16 cellular contexts compared by ENCODE assay signal in genomic region chr7:112160771-112161150, GRCh38. TPM values are rescaled to one million over a fixed set of nuclear protein-coding genes. Genes with fewer than 3 reads are reported as not detected.
A peak's percentile ranks its signal among the peaks of the same experiment; 100 is the strongest.
DNase-seq lines count a peak whose midpoint lies in the region; ATAC-seq and TF ChIP-seq lines count a peak whose summit lies in the region.
"Had no signal": no experiment of that assay in that cellular context is flagged by ENCODE, and none has a peak within 500 bp of the region (broad histone marks: within the 10 kb centered on the region; RNA-seq: fewer than 3 reads in every experiment).

No MANE protein-coding gene starts in this region.

- H3K4me3 ChIP-seq in BE2C (ENCODE audit: low read depth, low read length) (peak overlapping the region; percentile 28; the same call in 1 of the 2 replicates), PC-3 (ENCODE audit: low read length) (no peak overlapping the region), neuronal stem cell (ENCODE audit: low read length in 2 of 2) (no peak overlapping the region)
- H3K4me3 ChIP-seq: K562, Peyer's patch, transverse colon had no signal

- no peak overlapping the region for H2BK120ac ChIP-seq in neuronal stem cell (ENCODE audit: low read depth, low read length)

- POLR2A ChIA-PET in PC-3 (lab: Charles Lee; ENCODE audit: unreplicated experiment), result no interaction called here
- POLR2A ChIA-PET in HEK293T (lab: Yijun Ruan, JAX), result no interaction called here

- BruUV-seq in PC-3 (replicated peaks; lab: Mats Ljungman, UMichigan), result no TSS peak

- H3F3A ChIP-seq in PC-3 (ENCODE audit: low read length, unreplicated experiment), result no peaks in the 10 kb centered on the region

- no peak overlapping the region for H4K91ac ChIP-seq in neuronal stem cell (ENCODE audit: low read depth, low read length, poor library complexity)

- H3K18ac ChIP-seq in neuronal stem cell (ENCODE audit: low read length), result no peak overlapping the region

- WGBS in neuronal stem cell (ENCODE audit: extremely low coverage in 2 of 2, insufficient read length in 2 of 2, insufficient replicate concordance in 1 of 2), 2 donors, result no CpG with 5 or more reads among the region's 7 CpGs

- ATAC-seq in PC-3, result peak; percentile 3; the same call in 1 of the 2 replicates
- ATAC-seq in GM21423 (IDR thresholded peaks at IDR 0.05; ENCODE audit: unreplicated experiment), result no peak
- no peak for ATAC-seq in GM18520 (IDR thresholded peaks at IDR 0.05; ENCODE audit: unreplicated experiment)
- ATAC-seq: activated CD4-positive, alpha-beta T cell treated with anti-CD3 and anti-CD28 coated beads for 36 hours had no signal

- no peak overlapping the region for H2AK5ac ChIP-seq in neuronal stem cell (ENCODE audit: low read depth, low read length)

- intact Hi-C loops in PC-3 (cut with micrococcal nuclease), result no loop called here

- TF ChIP-seq CTCF in BE2C (IDR thresholded peaks at IDR 0.05; ENCODE audit: low read depth, low read length), result no peak
- TF ChIP-seq CTCF in PC-3 (conservative IDR thresholded peaks at IDR 0.05; ENCODE audit: low read depth, low read length), result no peak

- DNase-seq in BE2C, result no peak
- DNase-seq in PC-3, result no peak
- no peak for DNase-seq in epithelial cell of prostate (ENCODE audit: low read depth, low spot score)
- no peak for DNase-seq in neuronal stem cell (ENCODE audit: low spot score)
- no peak for DNase-seq in HEK293T (ENCODE audit: extremely low spot score)
- DNase-seq in erythroblast (lab: John Stamatoyannopoulos, UW), result no peak
- DNase-seq: activated CD4-positive, alpha-beta T cell treated with anti-CD3 and anti-CD28 coated beads for 36 hours; cortex of kidney; NCI-H1694 treated with DMSO at 0.1 percent for 48 hours; Peyer's patch; stimulated activated CD4-positive, alpha-beta T cell treated with anti-CD3 and anti-CD28 coated beads, Interleukin-1b, Interleukin-23, amount 100 ng/mL, for 48 hours; T-helper 2 cell; transverse colon had no signal

- H3K9ac ChIP-seq in PC-3 (ENCODE audit: low read length), result no peak overlapping the region
- no peak overlapping the region for H3K9ac ChIP-seq in neuronal stem cell (ENCODE audit: low read depth, low read length, poor library complexity)

- no peak overlapping the region for H3K14ac ChIP-seq in neuronal stem cell (ENCODE audit: low read length)

- H3K9me2 ChIP-seq in PC-3 (replicated peaks; ENCODE audit: low read length), result no peaks in the 10 kb centered on the region

- H3K27me3 ChIP-seq in BE2C (no peaks in the 10 kb centered on the region), PC-3 (ENCODE audit: low read length) (no peaks in the 10 kb centered on the region), neuronal stem cell (ENCODE audit: control insufficient read depth in 3 of 3, insufficient read depth in 3 of 3, low read depth in 1 of 3, low read length in 3 of 3) (no peaks in the 10 kb centered on the region)
- H3K27me3 ChIP-seq: Peyer's patch, transverse colon had no signal

- TF ChIP-seq POLR2A in erythroblast (IDR thresholded peaks at IDR 0.05; ENCODE audit: low read length), result no peak

- H3K4me1 ChIP-seq in BE2C (peaks cover 41% of the 10 kb centered on the region), PC-3 (ENCODE audit: insufficient read depth, low read length) (peaks cover 38% of the 10 kb centered on the region), neuronal stem cell (ENCODE audit: control insufficient read depth in 2 of 2, insufficient read depth in 1 of 2, low read depth in 1 of 2, low read length in 2 of 2) (peaks cover 19 to 42% of the 10 kb centered on the region in 2 donors)

- no peak overlapping the region for H2BK12ac ChIP-seq in neuronal stem cell (ENCODE audit: low read length)

- H3K79me2 ChIP-seq in PC-3 (ENCODE audit: low read length), result peaks cover 52% of the 10 kb centered on the region

- no peaks in the 10 kb centered on the region for H3K36me3 ChIP-seq in BE2C
- no peaks in the 10 kb centered on the region for H3K36me3 ChIP-seq in PC-3 (ENCODE audit: low read depth, low read length)
- no peaks in the 10 kb centered on the region for H3K36me3 ChIP-seq in neuronal stem cell (replicated peaks in 1 of 2; ENCODE audit: control insufficient read depth in 2 of 2, insufficient read depth in 2 of 2, low read length in 2 of 2)
- H3K36me3 ChIP-seq: Peyer's patch, transverse colon had no signal

- H2BK15ac ChIP-seq in neuronal stem cell (ENCODE audit: low read length), result no peak overlapping the region

- no peak overlapping the region for H3K23ac ChIP-seq in neuronal stem cell (ENCODE audit: low read depth, low read length, poor library complexity)

- H3K4me2 ChIP-seq in PC-3 (ENCODE audit: low read length), result peak overlapping the region; percentile 20
- H3K4me2 ChIP-seq in neuronal stem cell (ENCODE audit: insufficient read depth, low read length, poor library complexity, severe bottlenecking), result no peak overlapping the region

- H2AFZ ChIP-seq in PC-3 (ENCODE audit: low read length), result no peak overlapping the region
- peak overlapping the region; percentile 64 for H2AFZ ChIP-seq in neuronal stem cell (ENCODE audit: low read length)

- H3K27ac ChIP-seq in PC-3 (ENCODE audit: low read length) (no peak overlapping the region), epithelial cell of prostate (peak overlapping the region; percentile 9), neuronal stem cell (replicated peaks; ENCODE audit: low read length) (no peak overlapping the region)
- H3K27ac ChIP-seq: Peyer's patch had no signal

- no peak overlapping the region for H2BK5ac ChIP-seq in neuronal stem cell (ENCODE audit: low read length)

- no peak overlapping the region for H4K8ac ChIP-seq in neuronal stem cell (ENCODE audit: low read depth, low read length)

- no peak overlapping the region for H3K4ac ChIP-seq in neuronal stem cell (ENCODE audit: low read length)

- CTCF ChIA-PET in PC-3 (lab: Charles Lee), result no interaction called here
- CTCF ChIA-PET in HEK293T (lab: Yijun Ruan, JAX), result no interaction called here

- no peaks in the 10 kb centered on the region for H3K9me3 ChIP-seq in BE2C
- no peaks in the 10 kb centered on the region for H3K9me3 ChIP-seq in PC-3 (ENCODE audit: low read length)
- H3K9me3 ChIP-seq in neuronal stem cell (replicated peaks in 1 of 2; ENCODE audit: control insufficient read depth in 2 of 2, insufficient read depth in 1 of 2, low read depth in 1 of 2, low read length in 2 of 2), result no peaks in the 10 kb centered on the region
- H3K9me3 ChIP-seq: Peyer's patch, transverse colon had no signal

- H3K79me1 ChIP-seq in neuronal stem cell (ENCODE audit: low read depth, low read length), result no peaks in the 10 kb centered on the region

- H4K20me1 ChIP-seq in PC-3 (ENCODE audit: low read length), result 0 out of 2 replicates have a peak, but pooled peaks cover 8% of the 10 kb centered on the region

TF ChIP-seq in HEK293T, 16 proteins besides CTCF, POLR2A, EP300 and RAD21:
- TF ChIP-seq FOXM1 (IDR thresholded peaks at IDR 0.05; ENCODE audit: borderline replicate concordance), result no peak
- TF ChIP-seq CTBP1 (IDR thresholded peaks at IDR 0.05; ENCODE audit: borderline replicate concordance), result no peak
- TF ChIP-seq TARDBP (IDR thresholded peaks at IDR 0.05), result no peak
- TF ChIP-seq ZNF384 (IDR thresholded peaks at IDR 0.05), result no peak
- no peak for TF ChIP-seq SP1 (IDR thresholded peaks at IDR 0.05)
- no peak for TF ChIP-seq ARNT (IDR thresholded peaks at IDR 0.05)
- TF ChIP-seq HDGF (IDR thresholded peaks at IDR 0.05; ENCODE audit: borderline replicate concordance), result no peak
- no peak for TF ChIP-seq NFRKB (IDR thresholded peaks at IDR 0.05)
- TF ChIP-seq FOXK2 (IDR thresholded peaks at IDR 0.05), result no peak
- TF ChIP-seq BHLHE40 (IDR thresholded peaks at IDR 0.05; ENCODE audit: borderline replicate concordance), result no peak
- no peak for TF ChIP-seq PKNOX1 (IDR thresholded peaks at IDR 0.05)
- no peak for TF ChIP-seq FOXA1 (IDR thresholded peaks at IDR 0.05)
- TF ChIP-seq ELF4 (IDR thresholded peaks at IDR 0.05), result no peak

RNA-seq across cellular contexts. Expression of gene DOCK4, which starts 45.4 kb away (rescaled TPM):
- 26.7 TPM for polyA plus RNA-seq in BE2C (2012; ENCODE audit: insufficient read depth, insufficient read length, low read depth)
- total RNA-seq in PC-3 (2014; rRNA removed), result 21.8 and 25.4 TPM in 2 replicates
- polyA plus RNA-seq in neuronal stem cell (2013, experiment 1 of 2), result 4.6 TPM
- polyA plus RNA-seq in neuronal stem cell (2013, experiment 2 of 2), result 4.5 TPM

RNA-seq across cellular contexts. Expression of gene ZNF277, which starts 45.7 kb away (rescaled TPM):
- 14.8 TPM for polyA plus RNA-seq in BE2C (2012; ENCODE audit: insufficient read depth, insufficient read length, low read depth)
- 8.7 and 14.0 TPM in 2 replicates for total RNA-seq in PC-3 (2014; rRNA removed)
- polyA plus RNA-seq in neuronal stem cell (2013, experiment 1 of 2), result 26.6 TPM
- polyA plus RNA-seq in neuronal stem cell (2013, experiment 2 of 2), result 30.4 TPM
